ENCODE assay signal across 1 cellular context in the genomic region with DNA sequence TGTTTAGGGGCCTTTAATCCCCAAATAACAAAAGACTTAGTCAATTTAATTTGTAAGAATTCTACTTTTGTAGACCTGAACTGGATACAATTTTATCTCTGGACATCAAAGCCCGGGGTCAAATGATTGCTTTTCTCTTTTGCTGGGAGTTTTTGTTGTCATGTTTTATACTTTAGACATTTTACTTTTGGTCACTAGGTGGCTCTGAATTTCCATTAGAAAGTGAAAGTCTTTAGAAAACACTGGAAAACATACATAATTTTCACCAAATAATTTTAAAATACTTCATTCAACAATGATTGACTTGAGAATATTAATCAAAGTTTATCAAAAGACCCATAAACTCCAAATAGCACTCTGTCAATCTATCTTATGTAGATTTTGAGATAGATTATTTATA.
TF ChIP-seq lines count a peak whose summit lies in the region.

No MANE protein-coding gene starts in this region.

TF ChIP-seq in A549, 52 proteins besides CTCF, POLR2A, EP300 and RAD21:
- TF ChIP-seq SMC3 (IDR thresholded peaks at IDR 0.05) (peak; percentile 38; the same call in 1 of the 3 replicates), ESRRA (IDR thresholded peaks at IDR 0.05; ENCODE audit: borderline replicate concordance, low read length) (no peak), MYC (IDR thresholded peaks at IDR 0.05; ENCODE audit: borderline replicate concordance, low read length) (no peak), RFX5 (IDR thresholded peaks at IDR 0.05) (no peak)
- TF ChIP-seq, protein P1, sequence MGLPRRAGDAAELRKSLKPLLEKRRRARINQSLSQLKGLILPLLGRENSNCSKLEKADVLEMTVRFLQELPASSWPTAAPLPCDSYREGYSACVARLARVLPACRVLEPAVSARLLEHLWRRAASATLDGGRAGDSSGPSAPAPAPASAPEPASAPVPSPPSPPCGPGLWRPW (IDR thresholded peaks at IDR 0.05) = no peak
- TF ChIP-seq, protein P2, sequence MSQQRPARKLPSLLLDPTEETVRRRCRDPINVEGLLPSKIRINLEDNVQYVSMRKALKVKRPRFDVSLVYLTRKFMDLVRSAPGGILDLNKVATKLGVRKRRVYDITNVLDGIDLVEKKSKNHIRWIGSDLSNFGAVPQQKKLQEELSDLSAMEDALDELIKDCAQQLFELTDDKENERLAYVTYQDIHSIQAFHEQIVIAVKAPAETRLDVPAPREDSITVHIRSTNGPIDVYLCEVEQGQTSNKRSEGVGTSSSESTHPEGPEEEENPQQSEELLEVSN (IDR thresholded peaks at IDR 0.05; ENCODE audit: borderline replicate concordance, low read depth) = no peak
